In genomic region chr15:29821416-29822099, GRCh38 we compare ENCODE assay signal across 8 cellular contexts. TPM values are rescaled to one million over a fixed set of nuclear protein-coding genes. Genes with fewer than 3 reads are reported as not detected.
DNase-seq lines count a peak whose midpoint lies in the region; ATAC-seq, FAIRE-seq and TF ChIP-seq lines count a peak whose summit lies in the region.

No MANE protein-coding gene starts in this region.

- H3K4me1 ChIP-seq in BLaER1 (no peaks in the 10 kb centered on the region), adrenal gland (replicated peaks in 1 of 2) (peaks cover 0 to 23% of the 10 kb centered on the region in 2 donors), pancreas (peaks cover 0 to 15% (median 11%) of the 10 kb centered on the region in 3 donors)

- H4K20me1 ChIP-seq in BLaER1, result peaks cover 46% of the 10 kb centered on the region

- peak; percentile 32 to 89 (median 89) for DNase-seq in NCI-H1417 (lab: John Stamatoyannopoulos, UW)
- peak; percentile 74 to 89 (median 82) for DNase-seq in adrenal gland
- DNase-seq in cardiac septum (ENCODE audit: low spot score), result peak; percentile 86
- DNase-seq in pancreas, result peak; percentile 74 to 90 (median 82)
- DNase-seq in DMS79 treated with DMSO at 0.1 percent for 48 hours (lab: John Stamatoyannopoulos, UW), result no peak
- DNase-seq in NAMALWA (ENCODE audit: low spot score), result no peak

- H3K36me3 ChIP-seq in BLaER1 (no peaks in the 10 kb centered on the region), adrenal gland (replicated peaks in 1 of 2) (no peaks in the 10 kb centered on the region), pancreas (no peaks in the 10 kb centered on the region)

- H3K27me3 ChIP-seq in BLaER1, result peaks cover 79% of the 10 kb centered on the region
- H3K27me3 ChIP-seq in adrenal gland, result no peaks in the 10 kb centered on the region
- no peaks in the 10 kb centered on the region for H3K27me3 ChIP-seq in pancreas

- 0 out of 2 replicates have a peak overlapping the region, but pooled peaks have one; percentile 22 for H3K4me2 ChIP-seq in BLaER1

- WGBS in adrenal gland, 4 donors, result 0 to 2% (median 1%) methylated on average over 16 to 79 of the region's 79 CpGs
- WGBS in pancreas, 2 donors, result 0 to 1% methylated on average over 38 to 79 of the region's 79 CpGs

- peak; percentile 64 for ATAC-seq in GM21381 (IDR thresholded peaks at IDR 0.05; ENCODE audit: unreplicated experiment)
- peak; percentile 53 to 81 (median 74) for ATAC-seq in pancreas

- H3K9me3 ChIP-seq in BLaER1 (peaks cover 12% of the 10 kb centered on the region; the same call in 1 of the 2 replicates), adrenal gland (replicated peaks in 1 of 3) (no peaks in the 10 kb centered on the region), pancreas (no peaks in the 10 kb centered on the region)

- H3K4me3 ChIP-seq in BLaER1 (no peak overlapping the region), adrenal gland (peak overlapping the region; percentile 48 to 98 (median 89)), pancreas (peak overlapping the region; percentile 64 to 95 (median 88))

- TF ChIP-seq CTCF in adrenal gland (IDR thresholded peaks at IDR 0.05), result peak in 2 of 6 experiments; percentile 21 to 38
- no peak for TF ChIP-seq CTCF in pancreas (IDR thresholded peaks at IDR 0.05)

- intact Hi-C loops in adrenal gland (cut with DNase I), result loop anchor here in 1 of 2 donors (10.0 kb wide), 2 partner anchors 53 to 77 kb away; no protein-coding TSS in a partner anchor
- intact Hi-C loops in cardiac septum (cut with DNase I), result loop anchor here (2.0 to 5.0 kb wide), 3 partner anchors 49 to 101 kb away; no protein-coding TSS in a partner anchor
- intact Hi-C loops in pancreas (cut with DNase I), result no loop called here

- no peak overlapping the region for H3K27ac ChIP-seq in BLaER1
- peak overlapping the region; percentile 60 to 99 (median 97) for H3K27ac ChIP-seq in adrenal gland
- H3K27ac ChIP-seq in pancreas, result peak overlapping the region; percentile 96 to 99 (median 98)

- no peak for FAIRE-seq in pancreas (lab: Jason Lieb, UNC)

- H3K9ac ChIP-seq in BLaER1, result no peak overlapping the region

- peak; percentile 40 to 83 for TF ChIP-seq POLR2A in adrenal gland (IDR thresholded peaks at IDR 0.05)

RNA-seq across cellular contexts. Expression of gene TJP1, which starts 0.7 kb away (rescaled TPM):
- total RNA-seq in adrenal gland, result 10 to 100 TPM; 37.9 to 68.3 (median 53.9) TPM
- polyA plus RNA-seq in adrenal gland, result 10 to 100 TPM; 15.0 to 37.0 (median 17.5) TPM
- 138 TPM for total RNA-seq in cardiac septum
- total RNA-seq in pancreas, result 10 to 100 TPM; 35.5 to 80.0 (median 41.3) TPM
- polyA plus RNA-seq in pancreas, result 10 to 100 TPM; 14.7 to 17.4 TPM

Comparison
In these comparisons a context has a peak if more than half of its experiments do, and no peak if none do; other contexts are left out.
1. DNase-seq: peak in NCI-H1417 (3 of 3), adrenal gland (7 of 7), cardiac septum (single experiment) and pancreas (6 of 6); none in DMS79 treated with DMSO at 0.1 percent for 48 hours (single experiment) and NAMALWA (single experiment).